In the genomic region with DNA sequence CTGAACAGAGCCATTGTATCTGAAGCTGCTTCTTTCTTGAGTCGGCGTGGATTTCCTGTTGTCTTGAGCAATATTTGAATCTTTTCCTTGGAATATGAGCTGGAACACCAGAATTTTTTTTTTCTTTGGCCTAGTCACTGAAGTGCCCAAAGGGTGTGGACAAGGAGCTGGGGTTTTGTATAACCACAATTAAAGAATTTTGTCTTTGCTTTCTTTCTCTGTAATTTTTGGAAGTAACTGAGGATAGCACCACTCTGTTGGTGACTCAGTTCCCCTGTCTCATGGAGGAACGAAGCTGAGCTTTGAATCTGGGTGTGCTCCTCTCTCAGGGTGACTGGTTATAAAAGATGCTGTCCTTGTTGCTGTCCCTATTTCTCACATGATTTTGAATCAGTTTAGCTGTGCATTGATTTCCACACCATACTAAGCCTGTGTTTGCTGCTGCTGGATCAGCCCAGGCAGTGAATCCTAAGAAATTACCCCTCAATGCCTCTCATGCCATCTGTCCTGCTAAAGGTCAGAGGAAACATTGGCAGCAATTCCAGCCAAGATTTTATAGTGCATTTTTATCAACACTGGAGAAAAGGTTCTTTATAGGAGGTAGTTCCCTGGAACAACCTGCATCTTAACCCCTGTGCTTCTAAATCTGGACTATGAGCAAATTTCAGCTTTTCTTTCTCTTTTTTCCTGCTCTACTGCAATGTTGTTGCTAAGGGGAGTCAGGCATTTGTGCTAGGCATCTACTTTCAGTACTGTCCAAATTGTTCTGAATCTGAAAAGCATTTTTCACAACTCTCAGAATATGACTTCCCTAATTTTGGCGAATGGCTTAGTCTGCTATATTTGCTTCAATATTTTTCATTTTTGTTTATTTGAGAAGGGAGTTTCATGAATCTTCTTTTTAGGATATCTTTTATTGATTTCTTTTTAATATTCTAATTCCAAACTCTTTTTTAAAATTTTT, we compare ENCODE assay signal across 13 cellular contexts.
DNase-seq lines count a peak whose midpoint lies in the region; ATAC-seq and TF ChIP-seq lines count a peak whose summit lies in the region.
"Had no signal": no experiment of that assay in that cellular context is flagged by ENCODE, and none has a peak within 500 bp of the region (broad histone marks: within the 10 kb centered on the region; RNA-seq: fewer than 3 reads in every experiment).

No MANE protein-coding gene starts in this region.

- H3K4me1 Mint-ChIP-seq in progenitor cell of endocrine pancreas (ENCODE audit: low read depth), result peaks cover 7% of the 10 kb centered on the region

- TF ChIP-seq CTCF in HEK293 (tag by site-specific recombination; IDR thresholded peaks at IDR 0.05) (no peak), RWPE2 (IDR thresholded peaks at IDR 0.05; ENCODE audit: poor library complexity, severe bottlenecking) (no peak), progenitor cell of endocrine pancreas (IDR thresholded peaks at IDR 0.05; ENCODE audit: unreplicated experiment) (no peak)

- H3K36me3 Mint-ChIP-seq in progenitor cell of endocrine pancreas (ENCODE audit: insufficient read depth), result no peaks in the 10 kb centered on the region

- no peak for DNase-seq in RWPE2 (ENCODE audit: low spot score)
- peak; percentile 70 for DNase-seq in fibroblast of peridontal ligament (ENCODE audit: extremely low read depth)
- DNase-seq in sciatic nerve (ENCODE audit: low spot score), result no peak
- DNase-seq in HUDEP-2 (lab: John Stamatoyannopoulos, UW; ENCODE audit: unreplicated experiment in 76 of 76), result no peak
- DNase-seq in progenitor cell of endocrine pancreas (ENCODE audit: low spot score, unreplicated experiment), result no peak
- no peak for DNase-seq in NCI-H748 treated with DMSO at 0.1 percent for 48 hours (lab: John Stamatoyannopoulos, UW)
- no peak for DNase-seq in activated gamma-delta T cell treated with Interleukin-2 at 50 U/mL for 16 hours
- DNase-seq: amygdala, C1 segment of cervical spinal cord, Karpas-422, WERI-Rb-1 had no signal

- ATAC-seq in RWPE2 (ENCODE audit: low read depth) (peak; percentile 37), sciatic nerve (peak; percentile 71)

- CTCF ChIA-PET in HEK293 (lab: Yijun Ruan, JAX), result interaction anchor here (0.6 to 2.0 kb wide), 3 partner anchors 11 to 187 kb away, joined by 3 to 8 read pairs (median 5); no protein-coding TSS in a partner anchor

- intact Hi-C loops in sciatic nerve (cut with DNase I), result no loop called here

- H3K4me3 ChIP-seq in HEK293 (ENCODE audit: low read depth, low read length) (no peak overlapping the region), RWPE2 (ENCODE audit: severe bottlenecking) (no peak overlapping the region)

- no peaks in the 10 kb centered on the region for H3K9me3 ChIP-seq in HEK293 (ENCODE audit: control insufficient read depth, insufficient read depth, low read depth, low read length)
- no peaks in the 10 kb centered on the region for H3K9me3 ChIP-seq in RWPE2 (ENCODE audit: severe bottlenecking)

- POLR2A ChIA-PET in HEK293 (lab: Yijun Ruan, JAX), result no interaction called here

- no peak overlapping the region for H3K27ac ChIP-seq in HEK293 (ENCODE audit: extremely low read depth, low read depth, low read length)
- peak overlapping the region; percentile 83 for H3K27ac ChIP-seq in RWPE2 (ENCODE audit: poor library complexity, severe bottlenecking)
- H3K27ac ChIP-seq: WERI-Rb-1 had no signal

- H3K27me3 Mint-ChIP-seq in progenitor cell of endocrine pancreas, result peaks cover 4% of the 10 kb centered on the region

- no peaks in the 10 kb centered on the region for H3K27me3 ChIP-seq in RWPE2 (ENCODE audit: insufficient read depth, poor library complexity, severe bottlenecking)

- no peaks in the 10 kb centered on the region for H3K4me1 ChIP-seq in HEK293 (ENCODE audit: control insufficient read depth, insufficient read depth, low read length)
- H3K4me1 ChIP-seq in RWPE2 (ENCODE audit: insufficient read depth, poor library complexity, severe bottlenecking), result peaks cover 30% of the 10 kb centered on the region

- H3K9me3 Mint-ChIP-seq in progenitor cell of endocrine pancreas (ENCODE audit: low read depth), result no peaks in the 10 kb centered on the region

- no peak overlapping the region for H3K4me3 Mint-ChIP-seq in progenitor cell of endocrine pancreas (ENCODE audit: low read depth)
- H3K4me3 Mint-ChIP-seq: nephron had no signal

- no peak overlapping the region for H3K27ac Mint-ChIP-seq in progenitor cell of endocrine pancreas

- H3K36me3 ChIP-seq in HEK293 (ENCODE audit: control insufficient read depth in 2 of 2, insufficient read depth in 1 of 2, low read length in 2 of 2) (no peaks in the 10 kb centered on the region), RWPE2 (ENCODE audit: low read depth) (no peaks in the 10 kb centered on the region)
- H3K36me3 ChIP-seq: WERI-Rb-1 had no signal

TF ChIP-seq in HEK293, 187 proteins besides CTCF, POLR2A, EP300 and RAD21:
- TF ChIP-seq ZNF335 (tag by site-specific recombination; conservative IDR thresholded peaks at IDR 0.05) (peak; percentile 50), ZNF785 (tag by site-specific recombination; IDR thresholded peaks at IDR 0.05) (no peak), KLF1 (tag by site-specific recombination; IDR thresholded peaks at IDR 0.05) (no peak), ZNF544 (tag by site-specific recombination; IDR thresholded peaks at IDR 0.05) (no peak), ZNF223 (tag by site-specific recombination; IDR thresholded peaks at IDR 0.05) (no peak), ZNF174 (tag by site-specific recombination; IDR thresholded peaks at IDR 0.05) (no peak)
- TF ChIP-seq, protein P1, sequence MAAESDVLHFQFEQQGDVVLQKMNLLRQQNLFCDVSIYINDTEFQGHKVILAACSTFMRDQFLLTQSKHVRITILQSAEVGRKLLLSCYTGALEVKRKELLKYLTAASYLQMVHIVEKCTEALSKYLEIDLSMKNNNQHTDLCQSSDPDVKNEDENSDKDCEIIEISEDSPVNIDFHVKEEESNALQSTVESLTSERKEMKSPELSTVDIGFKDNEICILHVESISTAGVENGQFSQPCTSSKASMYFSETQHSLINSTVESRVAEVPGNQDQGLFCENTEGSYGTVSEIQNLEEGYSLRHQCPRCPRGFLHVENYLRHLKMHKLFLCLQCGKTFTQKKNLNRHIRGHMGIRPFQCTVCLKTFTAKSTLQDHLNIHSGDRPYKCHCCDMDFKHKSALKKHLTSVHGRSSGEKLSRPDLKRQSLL (tag by site-specific recombination; IDR thresholded peaks at IDR 0.05), result no peak
